Comparison of ENCODE assay signal across 19 cellular contexts in genomic region chr6:3786131-3786530, GRCh38. TPM values are rescaled to one million over a fixed set of nuclear protein-coding genes. Genes with fewer than 3 reads are reported as not detected.
DNase-seq lines count a peak whose midpoint lies in the region; ATAC-seq and TF ChIP-seq lines count a peak whose summit lies in the region.
"Had no signal": no experiment of that assay in that cellular context is flagged by ENCODE, and none has a peak within 500 bp of the region (broad histone marks: within the 10 kb centered on the region; RNA-seq: fewer than 3 reads in every experiment).

No MANE protein-coding gene starts in this region.

- H3K9me2 ChIP-seq in GM23248 (ENCODE audit: insufficient read depth) = no peaks in the 10 kb centered on the region
- H3K9me2 ChIP-seq in PC-3 (replicated peaks; ENCODE audit: low read length) = no peaks in the 10 kb centered on the region

- 45 to 52% methylated on average over 4 of the region's 4 CpGs for WGBS in GM23248 (ENCODE audit: low coverage in 1 of 2, low lambda C conversion rate in 2 of 2, missing lambda C conversion rate in 2 of 2), 2 experiments
- no CpG with 5 or more reads among the region's 4 CpGs for WGBS in neuronal stem cell (ENCODE audit: extremely low coverage in 2 of 2, insufficient read length in 2 of 2, insufficient replicate concordance in 1 of 2), 2 donors

- H3K4me1 ChIP-seq in GM23248 (ENCODE audit: insufficient read depth) (peaks cover 13% of the 10 kb centered on the region; the same call in 1 of the 2 replicates), PC-3 (ENCODE audit: insufficient read depth, low read length) (peaks cover 40% of the 10 kb centered on the region), neuronal stem cell (ENCODE audit: control insufficient read depth in 2 of 2, insufficient read depth in 1 of 2, low read depth in 1 of 2, low read length in 2 of 2) (peaks cover 0 to 4% of the 10 kb centered on the region in 2 donors), BE2C (no peaks in the 10 kb centered on the region)

- no peak overlapping the region for H2BK120ac ChIP-seq in neuronal stem cell (ENCODE audit: low read depth, low read length)

- H3K79me1 ChIP-seq in neuronal stem cell (ENCODE audit: low read depth, low read length) = no peaks in the 10 kb centered on the region

- H3K79me2 ChIP-seq in GM23248 (ENCODE audit: insufficient read depth) = no peaks in the 10 kb centered on the region
- H3K79me2 ChIP-seq in PC-3 (ENCODE audit: low read length) = no peaks in the 10 kb centered on the region

- peak; percentile 44 for DNase-seq in GM23248
- DNase-seq in PC-3 = peak; percentile 57
- DNase-seq in choroid plexus epithelial cell (ENCODE audit: low read depth) = peak; percentile 30
- no peak for DNase-seq in neuronal stem cell (ENCODE audit: low spot score)
- DNase-seq in SHP77 (lab: John Stamatoyannopoulos, UW) = no peak
- no peak for DNase-seq in stimulated activated CD8-positive, alpha-beta memory T cell treated with anti-CD3 and anti-CD28 coated beads, Interleukin-4, amount 100 ng/mL, for 48 hours
- DNase-seq in OCI-M2 (lab: John Stamatoyannopoulos, UW; ENCODE audit: unreplicated experiment) = no peak
- no peak for DNase-seq in BE2C
- DNase-seq: CD4-positive, CD25-positive, alpha-beta regulatory T cell; H9; KBM-7; NCI-H1105 treated with DMSO at 0.1 percent for 48 hours; NCI-H1694; NCI-H2081; NCI-H2171; NCI-H345; NCI-H526 treated with DMSO at 0.1 percent for 48 hours; Right ventricle myocardium superior had no signal

- POLR2A ChIA-PET in PC-3 (lab: Charles Lee; ENCODE audit: unreplicated experiment) = interaction anchor here (0.5 kb wide), 1 partner anchor 26 kb away, joined by 4 read pairs; no protein-coding TSS in a partner anchor

- H2BK15ac ChIP-seq in neuronal stem cell (ENCODE audit: low read length) = no peak overlapping the region

- no peak overlapping the region for H4K91ac ChIP-seq in neuronal stem cell (ENCODE audit: low read depth, low read length, poor library complexity)

- H3K27me3 ChIP-seq in GM23248 (replicated peaks; ENCODE audit: insufficient read depth) (no peaks in the 10 kb centered on the region), PC-3 (ENCODE audit: low read length) (no peaks in the 10 kb centered on the region), neuronal stem cell (ENCODE audit: control insufficient read depth in 3 of 3, insufficient read depth in 3 of 3, low read depth in 1 of 3, low read length in 3 of 3) (no peaks in the 10 kb centered on the region), BE2C (peaks cover 12% of the 10 kb centered on the region; the same call in 1 of the 2 replicates)

- H3K4me3 ChIP-seq in GM23248 = no peak overlapping the region
- H3K4me3 ChIP-seq in PC-3 (ENCODE audit: low read length) = no peak overlapping the region
- H3K4me3 ChIP-seq in choroid plexus epithelial cell (ENCODE audit: low read depth, low read length) = no peak overlapping the region
- H3K4me3 ChIP-seq in neuronal stem cell (ENCODE audit: low read length in 2 of 2) = no peak overlapping the region
- H3K4me3 ChIP-seq in BE2C (ENCODE audit: low read depth, low read length) = no peak overlapping the region
- H3K4me3 ChIP-seq: A549 had no signal

- no peak overlapping the region for H2AFZ ChIP-seq in GM23248
- no peak overlapping the region for H2AFZ ChIP-seq in PC-3 (ENCODE audit: low read length)
- H2AFZ ChIP-seq in neuronal stem cell (ENCODE audit: low read length) = no peak overlapping the region

- H3K4me2 ChIP-seq in GM23248 (ENCODE audit: unreplicated experiment) (no peak overlapping the region), PC-3 (ENCODE audit: low read length) (peak overlapping the region; percentile 55), neuronal stem cell (ENCODE audit: insufficient read depth, low read length, poor library complexity, severe bottlenecking) (no peak overlapping the region)
- H3K4me2 ChIP-seq: A549 had no signal

- CTCF ChIA-PET in PC-3 (lab: Charles Lee) = no interaction called here

- intact Hi-C loops in PC-3 (cut with micrococcal nuclease) = no loop called here

- in situ Hi-C loops in GM23248 (cut with MboI) = no loop called here

- H3F3A ChIP-seq in GM23248 (ENCODE audit: insufficient read depth) (no peaks in the 10 kb centered on the region), PC-3 (ENCODE audit: low read length, unreplicated experiment) (no peaks in the 10 kb centered on the region)

- H4K20me1 ChIP-seq in GM23248 (ENCODE audit: insufficient read depth) (no peaks in the 10 kb centered on the region), PC-3 (ENCODE audit: low read length) (no peaks in the 10 kb centered on the region)

- H3K9ac ChIP-seq in GM23248 = no peak overlapping the region
- no peak overlapping the region for H3K9ac ChIP-seq in PC-3 (ENCODE audit: low read length)
- no peak overlapping the region for H3K9ac ChIP-seq in neuronal stem cell (ENCODE audit: low read depth, low read length, poor library complexity)

- H2AK5ac ChIP-seq in neuronal stem cell (ENCODE audit: low read depth, low read length) = no peak overlapping the region

- H3K4ac ChIP-seq in neuronal stem cell (ENCODE audit: low read length) = no peak overlapping the region

- H3K14ac ChIP-seq in neuronal stem cell (ENCODE audit: low read length) = no peak overlapping the region

- H3K27ac ChIP-seq in GM23248 (no peak overlapping the region), PC-3 (ENCODE audit: low read length) (no peak overlapping the region), neuronal stem cell (replicated peaks; ENCODE audit: low read length) (no peak overlapping the region)
- H3K27ac ChIP-seq: A549 had no signal

- BruUV-seq in PC-3 (replicated peaks; lab: Mats Ljungman, UMichigan) = no TSS peak

- H4K8ac ChIP-seq in neuronal stem cell (ENCODE audit: low read depth, low read length) = no peak overlapping the region

- TF ChIP-seq CTCF in PC-3 (conservative IDR thresholded peaks at IDR 0.05; ENCODE audit: low read depth, low read length) (no peak), choroid plexus epithelial cell (conservative IDR thresholded peaks at IDR 0.05; ENCODE audit: low read depth, low read length) (no peak), BE2C (IDR thresholded peaks at IDR 0.05; ENCODE audit: low read depth, low read length) (no peak)

- H3K36me3 ChIP-seq in GM23248 (ENCODE audit: low read depth) (no peaks in the 10 kb centered on the region), PC-3 (ENCODE audit: low read depth, low read length) (no peaks in the 10 kb centered on the region), neuronal stem cell (replicated peaks in 1 of 2; ENCODE audit: control insufficient read depth in 2 of 2, insufficient read depth in 2 of 2, low read length in 2 of 2) (no peaks in the 10 kb centered on the region), BE2C (no peaks in the 10 kb centered on the region)

- H2BK12ac ChIP-seq in neuronal stem cell (ENCODE audit: low read length) = no peak overlapping the region

- peak; percentile 20 for ATAC-seq in PC-3
- ATAC-seq: A549 had no signal

- no peak overlapping the region for H2BK5ac ChIP-seq in neuronal stem cell (ENCODE audit: low read length)

- H3K23ac ChIP-seq in neuronal stem cell (ENCODE audit: low read depth, low read length, poor library complexity) = peak overlapping the region; percentile 14

- H3K18ac ChIP-seq in neuronal stem cell (ENCODE audit: low read length) = no peak overlapping the region

- H3K9me3 ChIP-seq in GM23248 (ENCODE audit: low read depth) (no peaks in the 10 kb centered on the region), PC-3 (ENCODE audit: low read length) (no peaks in the 10 kb centered on the region), neuronal stem cell (replicated peaks in 1 of 2; ENCODE audit: control insufficient read depth in 2 of 2, insufficient read depth in 1 of 2, low read depth in 1 of 2, low read length in 2 of 2) (no peaks in the 10 kb centered on the region), BE2C (no peaks in the 10 kb centered on the region)
- H3K9me3 ChIP-seq: A549 had no signal

RNA-seq across cellular contexts. Expression of gene PXDC1, which starts 34.6 kb away (rescaled TPM):
- 167 and 192 TPM in 2 replicates for total RNA-seq in GM23248 (2014; rRNA removed; shearing (Covaris generic))
- polyA plus RNA-seq in GM23248 (2016; fragmentation: Nextera tagmentation; extraction: Ambion mirVana) = 122 and 135 TPM in 2 replicates
- 46.2 and 59.8 TPM in 2 replicates for total RNA-seq in PC-3 (2014; rRNA removed)
- 4.4 TPM for polyA plus RNA-seq in neuronal stem cell (2013, experiment 1 of 2)
- polyA plus RNA-seq in neuronal stem cell (2013, experiment 2 of 2) = 4.7 TPM
- polyA plus RNA-seq in BE2C (2012; ENCODE audit: insufficient read depth, insufficient read length, low read depth) = not detected
- polyA plus RNA-seq: CD4-positive, CD25-positive, alpha-beta regulatory T cell had no signal

Comparison
In these comparisons a context has a peak if more than half of its experiments do, and no peak if none do; other contexts are left out.
1. DNase-seq: peak in GM23248 (single experiment), PC-3 (single experiment) and choroid plexus epithelial cell (single experiment); none in neuronal stem cell (single experiment), SHP77 (0 of 2), stimulated activated CD8-positive, alpha-beta memory T cell treated with anti-CD3 and anti-CD28 coated beads, Interleukin-4, amount 100 ng/mL, for 48 hours (single experiment), OCI-M2 (single experiment) and BE2C (single experiment).